In the genomic region with DNA sequence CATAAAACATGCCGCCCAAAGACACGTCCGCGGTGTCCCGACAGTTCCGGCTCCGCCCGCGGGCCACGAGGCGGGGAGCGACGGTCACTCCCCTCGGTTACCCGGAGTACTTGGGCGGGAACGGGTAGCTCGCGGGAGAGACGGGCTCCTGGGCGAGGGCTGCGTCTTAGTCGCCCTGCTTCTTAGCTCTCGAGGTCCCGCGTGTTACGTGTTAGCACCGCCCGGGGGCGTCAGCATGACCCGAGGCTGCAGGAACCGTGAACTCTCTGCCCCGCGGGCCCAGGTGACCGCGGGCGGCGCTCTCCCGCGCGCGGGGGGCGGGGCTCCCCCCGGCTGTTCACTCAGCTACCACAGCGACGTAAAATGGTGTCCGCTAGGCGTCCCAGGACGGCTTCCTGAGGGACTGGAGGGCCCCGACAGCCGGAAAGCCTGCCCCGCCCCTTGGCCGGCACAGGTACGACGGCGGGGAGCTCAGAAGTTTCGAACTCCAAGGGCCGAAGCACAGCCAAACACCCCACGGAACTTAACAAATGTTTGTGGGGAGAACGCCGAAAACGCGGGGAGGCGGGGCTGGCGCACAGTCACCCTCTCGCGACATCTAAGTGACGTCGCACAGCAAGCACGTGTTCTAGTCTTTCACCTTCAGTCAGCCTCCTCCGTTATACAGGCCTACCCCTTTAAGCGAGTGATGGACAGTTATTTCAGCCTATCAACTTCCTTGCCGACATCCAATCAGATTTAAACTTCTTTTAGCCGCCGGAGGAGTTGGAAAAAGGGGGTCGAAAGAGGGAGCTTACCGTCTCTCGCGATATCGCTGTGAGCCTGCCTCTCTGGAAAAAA, we compare ENCODE assay signal across 8 cellular contexts. TPM values are rescaled to one million over a fixed set of nuclear protein-coding genes. Genes with fewer than 3 reads are reported as not detected.
DNase-seq lines count a peak whose midpoint lies in the region; ATAC-seq and TF ChIP-seq lines count a peak whose summit lies in the region.

No MANE protein-coding gene starts in this region.

- H3K27ac ChIP-seq in heart left ventricle = peak overlapping the region; percentile 85 to 100 (median 97)
- H3K27ac ChIP-seq in upper lobe of right lung = peak overlapping the region; percentile 97

- DNase-seq in NCI-H1105 (lab: John Stamatoyannopoulos, UW) (peak; percentile 100), heart left ventricle (peak; percentile 95 to 97 (median 95)), posterior cingulate gyrus (peak; percentile 89 to 99 (median 96)), upper lobe of right lung (peak; percentile 97)
- DNase-seq in activated naive CD8-positive, alpha-beta T cell treated with anti-CD3 and anti-CD28 coated beads, Interleukin-2, amount 10 ng/mL, durations not matched to agents 7 days and 5 days = peak; percentile 95

- intact Hi-C loops in heart left ventricle (cut with DNase I) = loop anchor here in 5 of 10 donors (1.0 to 5.0 kb wide), 5 partner anchors 68 to 128 kb away; a partner anchor contains a TSS
- intact Hi-C loops in posterior cingulate gyrus (cut with DNase I) = loop anchor here (1.0 to 2.0 kb wide), 2 partner anchors 69 to 304 kb away; a partner anchor contains a TSS
- intact Hi-C loops in upper lobe of right lung (cut with DNase I) = no loop called here

- H3K36me3 ChIP-seq in heart left ventricle = peaks cover 0 to 31% (median 26%) of the 10 kb centered on the region in 9 donors
- H3K36me3 ChIP-seq in upper lobe of right lung = peaks cover 29% of the 10 kb centered on the region

- H3K4me3 Mint-ChIP-seq in activated naive CD8-positive, alpha-beta T cell treated with anti-CD3 and anti-CD28 coated beads, Interleukin-2, amount 10 ng/mL, durations not matched to agents 7 days and 5 days = no peak overlapping the region

- peak; percentile 6 to 69 for TF ChIP-seq POLR2A in heart left ventricle (IDR thresholded peaks at IDR 0.05)

- H3K4me1 ChIP-seq in heart left ventricle (peaks cover 5 to 56% (median 45%) of the 10 kb centered on the region in 12 donors), upper lobe of right lung (peaks cover 43% of the 10 kb centered on the region)

- POLR2A ChIA-PET in activated naive CD8-positive, alpha-beta T cell treated with anti-CD3 and anti-CD28 coated beads, Interleukin-2, amount 10 ng/mL, durations not matched to agents 7 days and 5 days (lab: Charles Lee) = interaction anchor here (0.8 to 5.2 kb wide), 21 partner anchors 10 to 1646 kb away, joined by 3 to 100 read pairs (median 4); a partner anchor contains a TSS

- peaks cover 33% of the 10 kb centered on the region for H3K36me3 Mint-ChIP-seq in activated naive CD8-positive, alpha-beta T cell treated with anti-CD3 and anti-CD28 coated beads, Interleukin-2, amount 10 ng/mL, durations not matched to agents 7 days and 5 days

- H3K27me3 ChIP-seq in heart left ventricle (no peaks in the 10 kb centered on the region), upper lobe of right lung (no peaks in the 10 kb centered on the region)

- H3K4me1 Mint-ChIP-seq in activated naive CD8-positive, alpha-beta T cell treated with anti-CD3 and anti-CD28 coated beads, Interleukin-2, amount 10 ng/mL, durations not matched to agents 7 days and 5 days = peaks cover 40% of the 10 kb centered on the region

- TF ChIP-seq CTCF in GM12873 (IDR thresholded peaks at IDR 0.05; ENCODE audit: insufficient read depth, low read depth, low read length, missing control alignments) = peak; percentile 58
- TF ChIP-seq CTCF in heart left ventricle (IDR thresholded peaks at IDR 0.05) = peak; percentile 34 to 79 (median 58)
- peak; percentile 58 for TF ChIP-seq CTCF in upper lobe of right lung (IDR thresholded peaks at IDR 0.05)

- ATAC-seq in HG02642 (IDR thresholded peaks at IDR 0.05; ENCODE audit: poor library complexity, unreplicated experiment) (peak; percentile 73), SK-N-SH treated with all-trans-retinoic acid at 6 μM for 48 hours (peak; percentile 83), heart left ventricle (peak; percentile 88 to 91 (median 90)), upper lobe of right lung (peak; percentile 86)
- peak; percentile 72 for ATAC-seq in activated naive CD8-positive, alpha-beta T cell treated with anti-CD3 and anti-CD28 coated beads, Interleukin-2, amount 10 ng/mL, durations not matched to agents 7 days and 5 days (ENCODE audit: low read depth)

- H3K9me3 ChIP-seq in heart left ventricle (no peaks in the 10 kb centered on the region), upper lobe of right lung (no peaks in the 10 kb centered on the region)

- H3K4me3 ChIP-seq in heart left ventricle (peak overlapping the region; percentile 51 to 95 (median 82)), upper lobe of right lung (peak overlapping the region; percentile 94)

- H3K27me3 Mint-ChIP-seq in activated naive CD8-positive, alpha-beta T cell treated with anti-CD3 and anti-CD28 coated beads, Interleukin-2, amount 10 ng/mL, durations not matched to agents 7 days and 5 days = no peaks in the 10 kb centered on the region

- WGBS in heart left ventricle, 4 donors = 0% methylated on average over 75 to 80 of the region's 80 CpGs

- H3K9me3 Mint-ChIP-seq in activated naive CD8-positive, alpha-beta T cell treated with anti-CD3 and anti-CD28 coated beads, Interleukin-2, amount 10 ng/mL, durations not matched to agents 7 days and 5 days = no peaks in the 10 kb centered on the region

- no peak overlapping the region for H3K27ac Mint-ChIP-seq in activated naive CD8-positive, alpha-beta T cell treated with anti-CD3 and anti-CD28 coated beads, Interleukin-2, amount 10 ng/mL, durations not matched to agents 7 days and 5 days

TF ChIP-seq in SK-N-SH treated with all-trans-retinoic acid at 6 μM for 48 hours, 23 proteins besides CTCF, POLR2A, EP300 and RAD21 (continues in another document):
- TF ChIP-seq, protein P1, sequence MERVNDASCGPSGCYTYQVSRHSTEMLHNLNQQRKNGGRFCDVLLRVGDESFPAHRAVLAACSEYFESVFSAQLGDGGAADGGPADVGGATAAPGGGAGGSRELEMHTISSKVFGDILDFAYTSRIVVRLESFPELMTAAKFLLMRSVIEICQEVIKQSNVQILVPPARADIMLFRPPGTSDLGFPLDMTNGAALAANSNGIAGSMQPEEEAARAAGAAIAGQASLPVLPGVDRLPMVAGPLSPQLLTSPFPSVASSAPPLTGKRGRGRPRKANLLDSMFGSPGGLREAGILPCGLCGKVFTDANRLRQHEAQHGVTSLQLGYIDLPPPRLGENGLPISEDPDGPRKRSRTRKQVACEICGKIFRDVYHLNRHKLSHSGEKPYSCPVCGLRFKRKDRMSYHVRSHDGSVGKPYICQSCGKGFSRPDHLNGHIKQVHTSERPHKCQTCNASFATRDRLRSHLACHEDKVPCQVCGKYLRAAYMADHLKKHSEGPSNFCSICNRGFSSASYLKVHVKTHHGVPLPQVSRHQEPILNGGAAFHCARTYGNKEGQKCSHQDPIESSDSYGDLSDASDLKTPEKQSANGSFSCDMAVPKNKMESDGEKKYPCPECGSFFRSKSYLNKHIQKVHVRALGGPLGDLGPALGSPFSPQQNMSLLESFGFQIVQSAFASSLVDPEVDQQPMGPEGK (CRISPR knock-in tag; IDR thresholded peaks at IDR 0.05; ENCODE audit: borderline replicate concordance) = peak; percentile 46; the same call in 1 of the 2 replicates
- TF ChIP-seq, protein P2, sequence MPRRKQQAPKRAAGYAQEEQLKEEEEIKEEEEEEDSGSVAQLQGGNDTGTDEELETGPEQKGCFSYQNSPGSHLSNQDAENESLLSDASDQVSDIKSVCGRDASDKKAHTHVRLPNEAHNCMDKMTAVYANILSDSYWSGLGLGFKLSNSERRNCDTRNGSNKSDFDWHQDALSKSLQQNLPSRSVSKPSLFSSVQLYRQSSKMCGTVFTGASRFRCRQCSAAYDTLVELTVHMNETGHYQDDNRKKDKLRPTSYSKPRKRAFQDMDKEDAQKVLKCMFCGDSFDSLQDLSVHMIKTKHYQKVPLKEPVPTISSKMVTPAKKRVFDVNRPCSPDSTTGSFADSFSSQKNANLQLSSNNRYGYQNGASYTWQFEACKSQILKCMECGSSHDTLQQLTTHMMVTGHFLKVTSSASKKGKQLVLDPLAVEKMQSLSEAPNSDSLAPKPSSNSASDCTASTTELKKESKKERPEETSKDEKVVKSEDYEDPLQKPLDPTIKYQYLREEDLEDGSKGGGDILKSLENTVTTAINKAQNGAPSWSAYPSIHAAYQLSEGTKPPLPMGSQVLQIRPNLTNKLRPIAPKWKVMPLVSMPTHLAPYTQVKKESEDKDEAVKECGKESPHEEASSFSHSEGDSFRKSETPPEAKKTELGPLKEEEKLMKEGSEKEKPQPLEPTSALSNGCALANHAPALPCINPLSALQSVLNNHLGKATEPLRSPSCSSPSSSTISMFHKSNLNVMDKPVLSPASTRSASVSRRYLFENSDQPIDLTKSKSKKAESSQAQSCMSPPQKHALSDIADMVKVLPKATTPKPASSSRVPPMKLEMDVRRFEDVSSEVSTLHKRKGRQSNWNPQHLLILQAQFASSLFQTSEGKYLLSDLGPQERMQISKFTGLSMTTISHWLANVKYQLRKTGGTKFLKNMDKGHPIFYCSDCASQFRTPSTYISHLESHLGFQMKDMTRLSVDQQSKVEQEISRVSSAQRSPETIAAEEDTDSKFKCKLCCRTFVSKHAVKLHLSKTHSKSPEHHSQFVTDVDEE (CRISPR knock-in tag; IDR thresholded peaks at IDR 0.05) = peak; percentile 67
- TF ChIP-seq ZFP3 (CRISPR knock-in tag; IDR thresholded peaks at IDR 0.05) (no peak), ZFP30 (CRISPR knock-in tag; IDR thresholded peaks at IDR 0.05) (no peak), BACH2 (CRISPR knock-in tag; IDR thresholded peaks at IDR 0.05; ENCODE audit: borderline replicate concordance) (no peak)
- TF ChIP-seq, protein P3, sequence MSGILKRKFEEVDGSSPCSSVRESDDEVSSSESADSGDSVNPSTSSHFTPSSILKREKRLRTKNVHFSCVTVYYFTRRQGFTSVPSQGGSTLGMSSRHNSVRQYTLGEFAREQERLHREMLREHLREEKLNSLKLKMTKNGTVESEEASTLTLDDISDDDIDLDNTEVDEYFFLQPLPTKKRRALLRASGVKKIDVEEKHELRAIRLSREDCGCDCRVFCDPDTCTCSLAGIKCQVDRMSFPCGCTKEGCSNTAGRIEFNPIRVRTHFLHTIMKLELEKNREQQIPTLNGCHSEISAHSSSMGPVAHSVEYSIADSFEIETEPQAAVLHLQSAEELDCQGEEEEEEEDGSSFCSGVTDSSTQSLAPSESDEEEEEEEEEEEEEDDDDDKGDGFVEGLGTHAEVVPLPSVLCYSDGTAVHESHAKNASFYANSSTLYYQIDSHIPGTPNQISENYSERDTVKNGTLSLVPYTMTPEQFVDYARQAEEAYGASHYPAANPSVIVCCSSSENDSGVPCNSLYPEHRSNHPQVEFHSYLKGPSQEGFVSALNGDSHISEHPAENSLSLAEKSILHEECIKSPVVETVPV (CRISPR knock-in tag; IDR thresholded peaks at IDR 0.05) = no peak

RNA-seq across cellular contexts. Expression of a gene that starts 0.8 kb away (rescaled TPM):
- total RNA-seq in activated naive CD8-positive, alpha-beta T cell treated with anti-CD3 and anti-CD28 coated beads, Interleukin-2, amount 10 ng/mL, durations not matched to agents 7 days and 5 days = 10 to 100 TPM; 80.3 to 80.6 TPM
- total RNA-seq in heart left ventricle = 10 to 100 TPM; 14.1 to 24.4 (median 19.2) TPM
- 1 to 10 TPM; 4.6 to 5.1 TPM for polyA plus RNA-seq in heart left ventricle
- 22.1 TPM for total RNA-seq in upper lobe of right lung

RNA-seq across cellular contexts. Expression of a gene that starts 52.4 kb away (rescaled TPM):
- total RNA-seq in activated naive CD8-positive, alpha-beta T cell treated with anti-CD3 and anti-CD28 coated beads, Interleukin-2, amount 10 ng/mL, durations not matched to agents 7 days and 5 days = under 1 TPM; 0.23 to 0.33 TPM
- total RNA-seq in heart left ventricle (1 to 10 TPM; 1.6 to 4.8 (median 2.3) TPM), upper lobe of right lung (15.9 TPM)
- polyA plus RNA-seq in heart left ventricle = 1 to 10 TPM in 1 of 2 donors, under 1 TPM in 1; 1.00 to 1.9 TPM

Comparison
In these comparisons a context has a peak if more than half of its experiments do, and no peak if none do; other contexts are left out.
1. Peak in every context shown above with its lines: DNase-seq, ATAC-seq, H3K4me3 ChIP-seq and H3K27ac ChIP-seq.